In genomic region chr22:27644566-27644965, GRCh38 we compare ENCODE assay signal across 23 cellular contexts.
"Had no signal": no experiment of that assay in that cellular context is flagged by ENCODE, and none has a peak within 500 bp of the region (broad histone marks: within the 10 kb centered on the region; RNA-seq: fewer than 3 reads in every experiment).

No MANE protein-coding gene starts in this region.

- H3K36me3 ChIP-seq: esophagus squamous epithelium, pancreas, thoracic aorta, tibial nerve, upper lobe of left lung had no signal

- H3K4me1 ChIP-seq: upper lobe of left lung had no signal

- DNase-seq: cerebellar nuclear complex; cortex of kidney; effector memory CD8-positive, alpha-beta T cell; erythroblast; esophagus squamous epithelium; foreskin melanocyte; head of caudate nucleus; mesenchymal stem cell; mucosa of descending colon; naive B cell; occipital lobe; pancreas; right cardiac atrium; small intestine; stimulated activated CD4-positive, alpha-beta T cell treated with anti-CD3 and anti-CD28 coated beads, Interleukin-15, amount 100 ng/mL, for 24 hours; stimulated activated CD4-positive, alpha-beta T cell treated with anti-CD3 and anti-CD28 coated beads, Interleukin-2, amount 100 ng/mL, for 48 hours; stimulated activated naive B cell treated with anti-CD40 and anti-IgM and Interleukin-4, amounts not matched to agents 10 μg/mL and 1 μg/mL and 100 μg/mL, for 72 hours; upper lobe of left lung had no signal

- H3K27me3 ChIP-seq: esophagus squamous epithelium, pancreas, tibial nerve, upper lobe of left lung had no signal

- H3K9me3 ChIP-seq: esophagus squamous epithelium, mucosa of descending colon, pancreas, thoracic aorta, tibial nerve, upper lobe of left lung had no signal

- H3K27ac Mint-ChIP-seq: effector memory CD8-positive, alpha-beta T cell; mesothelial cell of epicardium; natural killer cell treated with Interleukin-12 subunit alpha and Interleukin-12 subunit beta and Interleukin-15 and Interleukin-18, amount 100 ng/mL, for 72 hours; stimulated activated naive B cell treated with anti-CD40 and anti-IgM and Interleukin-4, amounts not matched to agents 10 μg/mL and 1 μg/mL and 100 μg/mL, for 72 hours; stimulated activated naive CD8-positive, alpha-beta T cell treated with anti-CD3 and anti-CD28 coated beads, Interleukin-15, Interleukin-2, amounts not matched to agents 100 ng/mL and 50 ng/mL, for 24 hours had no signal

- H3K9me3 Mint-ChIP-seq: mesothelial cell of epicardium; natural killer cell treated with Interleukin-12 subunit alpha and Interleukin-12 subunit beta and Interleukin-15 and Interleukin-18, amount 100 ng/mL, for 72 hours; stimulated activated naive CD8-positive, alpha-beta T cell treated with anti-CD3 and anti-CD28 coated beads, Interleukin-15, Interleukin-2, amounts not matched to agents 100 ng/mL and 50 ng/mL, for 24 hours had no signal

- H3K27ac ChIP-seq: esophagus squamous epithelium, pancreas, thoracic aorta, tibial nerve, upper lobe of left lung had no signal

- H3K4me3 Mint-ChIP-seq: effector memory CD8-positive, alpha-beta T cell; mesothelial cell of epicardium; naive B cell; natural killer cell treated with Interleukin-12 subunit alpha and Interleukin-12 subunit beta and Interleukin-15 and Interleukin-18, amount 100 ng/mL, for 72 hours; stimulated activated naive B cell treated with anti-CD40 and anti-IgM and Interleukin-4, amounts not matched to agents 10 μg/mL and 1 μg/mL and 100 μg/mL, for 72 hours; stimulated activated naive CD8-positive, alpha-beta T cell treated with anti-CD3 and anti-CD28 coated beads, Interleukin-15, Interleukin-2, amounts not matched to agents 100 ng/mL and 50 ng/mL, for 24 hours had no signal

- H3K4me3 ChIP-seq: esophagus squamous epithelium, mucosa of descending colon, pancreas, thoracic aorta, tibial nerve, upper lobe of left lung had no signal

- H3K4me1 Mint-ChIP-seq: naive B cell; stimulated activated naive B cell treated with anti-CD40 and anti-IgM and Interleukin-4, amounts not matched to agents 10 μg/mL and 1 μg/mL and 100 μg/mL, for 72 hours had no signal

- H3K36me3 Mint-ChIP-seq: mesothelial cell of epicardium; naive B cell; natural killer cell treated with Interleukin-12 subunit alpha and Interleukin-12 subunit beta and Interleukin-15 and Interleukin-18, amount 100 ng/mL, for 72 hours; stimulated activated naive B cell treated with anti-CD40 and anti-IgM and Interleukin-4, amounts not matched to agents 10 μg/mL and 1 μg/mL and 100 μg/mL, for 72 hours had no signal
